In genomic region chr2:54559593-54560145, GRCh38 we compare ENCODE assay signal across 8 cellular contexts.
DNase-seq lines count a peak whose midpoint lies in the region; ATAC-seq and TF ChIP-seq lines count a peak whose summit lies in the region.

No MANE protein-coding gene starts in this region.

- H3K27ac Mint-ChIP-seq in activated naive CD8-positive, alpha-beta T cell treated with anti-CD3 and anti-CD28 coated beads for 36 hours = peak overlapping the region; percentile 95

- peaks cover 21% of the 10 kb centered on the region for H3K36me3 Mint-ChIP-seq in activated naive CD8-positive, alpha-beta T cell treated with anti-CD3 and anti-CD28 coated beads for 36 hours

- H3K4me1 Mint-ChIP-seq in activated naive CD8-positive, alpha-beta T cell treated with anti-CD3 and anti-CD28 coated beads for 36 hours = peaks cover 48% of the 10 kb centered on the region

- no peak for TF ChIP-seq POLR2A in heart left ventricle (IDR thresholded peaks at IDR 0.05)

- H3K4me1 ChIP-seq in ES-I3 (ENCODE audit: insufficient read depth, low read length) (peaks cover 15% of the 10 kb centered on the region), heart left ventricle (peaks cover 24 to 96% (median 83%) of the 10 kb centered on the region in 12 donors)

- H3K27ac ChIP-seq in heart left ventricle = peak overlapping the region; percentile 64 to 94 (median 84)

- H3K9ac ChIP-seq in ES-I3 (ENCODE audit: low read depth, low read length) = peak overlapping the region; percentile 86

- no peaks in the 10 kb centered on the region for H3K9me3 Mint-ChIP-seq in activated naive CD8-positive, alpha-beta T cell treated with anti-CD3 and anti-CD28 coated beads for 36 hours

- H3K36me3 ChIP-seq in ES-I3 (ENCODE audit: insufficient read depth, low read length) = no peaks in the 10 kb centered on the region
- peaks cover 0 to 5% (median 0%) of the 10 kb centered on the region in 9 donors for H3K36me3 ChIP-seq in heart left ventricle

- H3K27me3 Mint-ChIP-seq in activated naive CD8-positive, alpha-beta T cell treated with anti-CD3 and anti-CD28 coated beads for 36 hours = no peaks in the 10 kb centered on the region

- DNase-seq in Kasumi-1 (lab: John Stamatoyannopoulos, UW) = peak; percentile 77 to 82
- DNase-seq in activated naive CD8-positive, alpha-beta T cell treated with anti-CD3 and anti-CD28 coated beads for 36 hours = no peak
- peak in 2 of 5 donors; percentile 36 to 48 for DNase-seq in heart left ventricle
- DNase-seq in pons (ENCODE audit: low spot score) = peak; percentile 55
- DNase-seq in occipital lobe (lab: John Stamatoyannopoulos, UW) = no peak
- no peak for DNase-seq in activated gamma-delta T cell (lab: John Stamatoyannopoulos, UW)

- WGBS in heart left ventricle, 4 donors = 11 to 22% (median 13%) methylated on average over 9 of the region's 9 CpGs

- intact Hi-C loops in heart left ventricle (cut with DNase I) = loop anchor here in 3 of 10 donors (5.0 kb wide), 3 partner anchors 32 to 38 kb away; no protein-coding TSS in a partner anchor

- H3K9me3 ChIP-seq in ES-I3 (ENCODE audit: control insufficient read depth, insufficient read depth, low read length) (no peaks in the 10 kb centered on the region), heart left ventricle (no peaks in the 10 kb centered on the region)

- TF ChIP-seq CTCF in heart left ventricle (IDR thresholded peaks at IDR 0.05) = no peak

- peak overlapping the region; percentile 90 for H3K4me3 Mint-ChIP-seq in activated naive CD8-positive, alpha-beta T cell treated with anti-CD3 and anti-CD28 coated beads for 36 hours

- no peaks in the 10 kb centered on the region for H3K27me3 ChIP-seq in heart left ventricle

- ATAC-seq in heart left ventricle = peak; percentile 36 to 59 (median 49)
- no peak for ATAC-seq in GM19023 (IDR thresholded peaks at IDR 0.05; ENCODE audit: unreplicated experiment)

- peak overlapping the region in 10 of 12 donors; percentile 41 to 67 (median 56) for H3K4me3 ChIP-seq in heart left ventricle

Comparison
In these comparisons a context has a peak if more than half of its experiments do, and no peak if none do; other contexts are left out.
1. DNase-seq: peak in Kasumi-1 (2 of 2) and pons (single experiment); none in activated naive CD8-positive, alpha-beta T cell treated with anti-CD3 and anti-CD28 coated beads for 36 hours (single experiment), occipital lobe (single experiment) and activated gamma-delta T cell (single experiment).